Comparison of ENCODE assay signal across 10 cellular contexts in genomic region chr6:47083586-47084047, GRCh38. TPM values are rescaled to one million over a fixed set of nuclear protein-coding genes. Genes with fewer than 3 reads are reported as not detected.
DNase-seq lines count a peak whose midpoint lies in the region; ATAC-seq and TF ChIP-seq lines count a peak whose summit lies in the region.
"Had no signal": no experiment of that assay in that cellular context is flagged by ENCODE, and none has a peak within 500 bp of the region (broad histone marks: within the 10 kb centered on the region; RNA-seq: fewer than 3 reads in every experiment).

No MANE protein-coding gene starts in this region.

- DNase-seq in AG09309 (ENCODE audit: low read depth) = peak; percentile 24
- DNase-seq in NCI-H1694 treated with DMSO at 0.1 percent for 48 hours (lab: John Stamatoyannopoulos, UW) = peak; percentile 30
- DNase-seq in coronary artery (ENCODE audit: low spot score) = peak; percentile 86
- DNase-seq in stimulated activated CD4-positive, alpha-beta T cell treated with anti-CD3 and anti-CD28 coated beads, Interleukin-12 subunit alpha, Interleukin-12 subunit beta, amount 100 ng/mL, for 4 hours = no peak
- DNase-seq in DMS114 treated with DMSO at 0.1 percent for 48 hours (lab: John Stamatoyannopoulos, UW; ENCODE audit: unreplicated experiment) = no peak
- DNase-seq in NOMO-1 (lab: John Stamatoyannopoulos, UW; ENCODE audit: unreplicated experiment in 2 of 2) = no peak

- no peaks in the 10 kb centered on the region for H3K36me3 ChIP-seq in mesodermal cell (ENCODE audit: control insufficient read depth, insufficient read depth, low read length)

- no peak for ATAC-seq in GM21447 (IDR thresholded peaks at IDR 0.05; ENCODE audit: unreplicated experiment)

- TF ChIP-seq CTCF in AG09309 (IDR thresholded peaks at IDR 0.05; ENCODE audit: control insufficient read depth, insufficient read depth, low read depth, low read length, missing control alignments) (no peak), coronary artery (IDR thresholded peaks at IDR 0.05) (no peak)

- WGBS in mesodermal cell (ENCODE audit: insufficient coverage in 2 of 2), 2 experiments = 54 to 61% methylated on average over 2 of the region's 3 CpGs

- peaks cover 5% of the 10 kb centered on the region for H3K4me1 ChIP-seq in mesodermal cell (ENCODE audit: control insufficient read depth, insufficient read depth, low read length, poor library complexity, severe bottlenecking)

- no peaks in the 10 kb centered on the region for H3K9me3 ChIP-seq in mesodermal cell (ENCODE audit: control insufficient read depth, low read length)

- H3K4me3 ChIP-seq in AG09309 (ENCODE audit: control insufficient read depth, low read depth, low read length) (no peak overlapping the region), coronary artery (peak overlapping the region; percentile 25), mesodermal cell (ENCODE audit: extremely low read depth, insufficient read depth, low read length, poor library complexity, severe bottlenecking) (no peak overlapping the region)

- H3K27ac ChIP-seq in coronary artery (no peak overlapping the region), mesodermal cell (ENCODE audit: low read depth, low read length, severe bottlenecking) (peak overlapping the region; percentile 83)
- H3K27ac ChIP-seq: C4-2B had no signal

RNA-seq across cellular contexts. Expression of gene ADGRF1, which starts 41.5 kb away (rescaled TPM):
- not detected for polyA plus RNA-seq in mesodermal cell (2013, experiment 1 of 2)
- not detected for polyA plus RNA-seq in mesodermal cell (2013, experiment 2 of 2)
- polyA plus RNA-seq: IgD-negative memory B cell had no signal

Comparison
In these comparisons a context has a peak if more than half of its experiments do, and no peak if none do; other contexts are left out.
1. DNase-seq: peak in AG09309 (single experiment), NCI-H1694 treated with DMSO at 0.1 percent for 48 hours (single experiment) and coronary artery (single experiment); none in stimulated activated CD4-positive, alpha-beta T cell treated with anti-CD3 and anti-CD28 coated beads, Interleukin-12 subunit alpha, Interleukin-12 subunit beta, amount 100 ng/mL, for 4 hours (single experiment), DMS114 treated with DMSO at 0.1 percent for 48 hours (single experiment) and NOMO-1 (0 of 2).